In the genomic region with DNA sequence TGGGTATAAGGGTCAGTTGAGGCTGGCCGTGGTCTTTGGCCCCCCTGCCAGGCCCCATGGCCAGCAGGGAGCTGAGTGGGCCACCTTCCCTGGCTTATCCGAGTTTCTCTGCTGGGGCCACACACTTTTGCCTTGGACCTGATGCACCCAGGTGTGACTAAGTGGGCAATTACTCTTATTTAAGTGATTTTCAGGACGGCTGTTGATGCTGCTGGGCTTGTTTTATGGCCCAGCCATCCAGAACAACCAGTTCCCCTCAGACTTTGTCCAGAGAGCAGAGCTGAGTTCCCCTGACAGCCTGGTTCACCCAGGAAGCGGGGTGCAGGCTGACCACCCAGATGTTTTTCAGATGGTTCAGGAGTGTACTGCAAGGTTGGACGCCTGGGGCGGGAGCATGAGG, we compare ENCODE assay signal across 18 cellular contexts.
DNase-seq lines count a peak whose midpoint lies in the region; ATAC-seq, FAIRE-seq and TF ChIP-seq lines count a peak whose summit lies in the region.
"Had no signal": no experiment of that assay in that cellular context is flagged by ENCODE, and none has a peak within 500 bp of the region (broad histone marks: within the 10 kb centered on the region; RNA-seq: fewer than 3 reads in every experiment).

No MANE protein-coding gene starts in this region.

- no peak overlapping the region for H3K4me3 ChIP-seq in BLaER1 treated with 17β-estradiol and CSF1 and Interleukin-3, amounts not matched to agents 10 nM and 100 nM
- no peak overlapping the region for H3K4me3 ChIP-seq in HEK293 (ENCODE audit: low read depth, low read length)

- no peak for TF ChIP-seq CTCF in HEK293 (tag by site-specific recombination; IDR thresholded peaks at IDR 0.05)
- no peak for TF ChIP-seq CTCF in CD14-positive monocyte (IDR thresholded peaks at IDR 0.05)

- no peak overlapping the region for H3K4me3 Mint-ChIP-seq in CD14-positive monocyte
- H3K4me3 Mint-ChIP-seq: CD8-positive, alpha-beta T cell; T-helper 1 cell treated with Interleukin-12 subunit alpha and Interleukin-12 subunit beta and Interleukin-4 antibody, amounts not matched to agents 30 μg/mL and 1 μg/mL, for 36 hours had no signal

- peaks cover 0 to 2% (median 0%) of the 10 kb centered on the region in 7 donors for H3K9me3 Mint-ChIP-seq in CD14-positive monocyte
- H3K9me3 Mint-ChIP-seq: CD8-positive, alpha-beta T cell; T-helper 1 cell treated with Interleukin-12 subunit alpha and Interleukin-12 subunit beta and Interleukin-4 antibody, amounts not matched to agents 30 μg/mL and 1 μg/mL, for 36 hours had no signal

- H3K27ac Mint-ChIP-seq in CD14-positive monocyte = no peak overlapping the region
- H3K27ac Mint-ChIP-seq: CD8-positive, alpha-beta T cell; T-helper 1 cell treated with Interleukin-12 subunit alpha and Interleukin-12 subunit beta and Interleukin-4 antibody, amounts not matched to agents 30 μg/mL and 1 μg/mL, for 36 hours had no signal

- no peak overlapping the region for H3K9ac ChIP-seq in BLaER1 treated with 17β-estradiol and CSF1 and Interleukin-3, amounts not matched to agents 10 nM and 100 nM

- H3K36me3 ChIP-seq in BLaER1 treated with 17β-estradiol and CSF1 and Interleukin-3, amounts not matched to agents 10 nM and 100 nM = no peaks in the 10 kb centered on the region
- peaks cover 0 to 13% of the 10 kb centered on the region in 2 experiments; a peak in 1 of 3 replicates for H3K36me3 ChIP-seq in HEK293 (ENCODE audit: control insufficient read depth in 2 of 2, insufficient read depth in 1 of 2, low read length in 2 of 2)

- peaks cover 2 to 7% (median 3%) of the 10 kb centered on the region in 3 donors for H3K27me3 Mint-ChIP-seq in CD14-positive monocyte (ENCODE audit: low read depth in 3 of 3)

- H3K27me3 ChIP-seq in BLaER1 treated with 17β-estradiol and CSF1 and Interleukin-3, amounts not matched to agents 10 nM and 100 nM = no peaks in the 10 kb centered on the region

- FAIRE-seq in frontal cortex (lab: Jason Lieb, UNC) = no peak
- FAIRE-seq: H54, HepG2 had no signal

- no peaks in the 10 kb centered on the region; a peak in 1 of 22 replicates for H4K20me1 ChIP-seq in BLaER1 treated with 17β-estradiol and CSF1 and Interleukin-3, amounts not matched to agents 10 nM and 100 nM

- peak overlapping the region in 9 of 11 experiments; percentile 22 to 84 (median 75); a peak in 18 of 22 replicates for H3K4me2 ChIP-seq in BLaER1 treated with 17β-estradiol and CSF1 and Interleukin-3, amounts not matched to agents 10 nM and 100 nM

- DNase-seq in NCI-H345 treated with DMSO at 0.1 percent for 48 hours (lab: John Stamatoyannopoulos, UW; ENCODE audit: unreplicated experiment) = peak; percentile 28
- peak; percentile 84 for DNase-seq in left kidney (ENCODE audit: low read depth, low spot score)
- no peak for DNase-seq in stimulated activated CD4-positive, alpha-beta T cell treated with anti-CD3 and anti-CD28 coated beads, Interleukin-1b, Interleukin-23, amount 100 ng/mL, for 48 hours
- DNase-seq in CD14-positive monocyte (ENCODE audit: low spot score) = no peak
- no peak for DNase-seq in frontal cortex (ENCODE audit: low spot score in 2 of 2)
- DNase-seq: CD8-positive, alpha-beta T cell; Karpas-422; MM.1S; NCI-H1436 treated with DMSO at 0.1 percent for 48 hours; NCI-H524 treated with DMSO at 0.1 percent for 48 hours; Right ventricle myocardium superior had no signal

- H3K27ac ChIP-seq in BLaER1 treated with 17β-estradiol and CSF1 and Interleukin-3, amounts not matched to agents 10 nM and 100 nM = no peak overlapping the region
- H3K27ac ChIP-seq in HEK293 (ENCODE audit: extremely low read depth, low read depth, low read length) = no peak overlapping the region

- CTCF ChIA-PET in HEK293 (lab: Yijun Ruan, JAX) = no interaction called here

- no peaks in the 10 kb centered on the region for H3K36me3 Mint-ChIP-seq in CD14-positive monocyte
- H3K36me3 Mint-ChIP-seq: CD8-positive, alpha-beta T cell had no signal

- peaks cover 4 to 67% (median 49%) of the 10 kb centered on the region in 10 experiments for H3K4me1 ChIP-seq in BLaER1 treated with 17β-estradiol and CSF1 and Interleukin-3, amounts not matched to agents 10 nM and 100 nM
- H3K4me1 ChIP-seq in HEK293 (ENCODE audit: control insufficient read depth, insufficient read depth, low read length) = peaks cover 4% of the 10 kb centered on the region

- intact Hi-C loops in CD14-positive monocyte (cut with micrococcal nuclease) = no loop called here

- no peaks in the 10 kb centered on the region for H3K4me1 Mint-ChIP-seq in CD14-positive monocyte

- POLR2A ChIA-PET in HEK293 (lab: Yijun Ruan, JAX) = no interaction called here

- ATAC-seq in HG03039 (IDR thresholded peaks at IDR 0.05; ENCODE audit: unreplicated experiment) = no peak
- ATAC-seq: CD8-positive, alpha-beta T cell; SK-N-SH treated with all-trans-retinoic acid at 6 μM for 48 hours had no signal

- H3K9me3 ChIP-seq in BLaER1 treated with 17β-estradiol and CSF1 and Interleukin-3, amounts not matched to agents 10 nM and 100 nM (replicated peaks in 1 of 11) = no peaks in the 10 kb centered on the region
- H3K9me3 ChIP-seq in HEK293 (ENCODE audit: control insufficient read depth, insufficient read depth, low read depth, low read length) = no peaks in the 10 kb centered on the region

TF ChIP-seq in HEK293, 187 proteins besides CTCF, POLR2A, EP300 and RAD21:
- TF ChIP-seq GLIS1 (tag by site-specific recombination; IDR thresholded peaks at IDR 0.05) (0 out of 2 replicates have a peak, but pooled peaks have one; percentile 8), ZNF629 (tag by site-specific recombination; IDR thresholded peaks at IDR 0.05) (no peak)

Comparison
In these comparisons a context has a peak if more than half of its experiments do, and no peak if none do; other contexts are left out.
1. DNase-seq: peak in NCI-H345 treated with DMSO at 0.1 percent for 48 hours (single experiment) and left kidney (single experiment); none in stimulated activated CD4-positive, alpha-beta T cell treated with anti-CD3 and anti-CD28 coated beads, Interleukin-1b, Interleukin-23, amount 100 ng/mL, for 48 hours (single experiment), CD14-positive monocyte (single experiment) and frontal cortex (0 of 2).